Comparison of ENCODE assay signal across 9 cellular contexts in the genomic region with DNA sequence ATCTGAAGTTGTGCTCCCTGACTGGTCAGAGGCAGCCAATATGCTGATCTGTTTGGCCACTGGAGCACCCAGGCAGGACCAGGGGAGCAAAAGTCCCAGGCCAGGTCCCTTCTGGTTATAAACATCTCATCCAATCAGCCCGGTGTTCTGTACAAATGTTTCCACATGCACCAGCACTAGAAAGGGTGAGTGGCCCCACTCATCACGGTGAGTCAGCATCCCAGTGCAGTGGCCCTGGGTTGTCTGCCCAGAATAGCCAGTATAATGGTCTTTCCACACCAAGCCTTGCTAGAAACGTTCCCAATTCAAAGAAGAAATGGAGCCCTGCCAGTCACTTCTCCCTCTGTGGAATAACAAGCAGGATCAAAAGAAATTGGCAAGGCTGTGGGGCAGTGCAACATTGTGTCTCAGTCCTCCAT.
A peak's percentile ranks its signal among the peaks of the same experiment; 100 is the strongest.
DNase-seq lines count a peak whose midpoint lies in the region; ATAC-seq and TF ChIP-seq lines count a peak whose summit lies in the region.
"Had no signal": no experiment of that assay in that cellular context is flagged by ENCODE, and none has a peak within 500 bp of the region (broad histone marks: within the 10 kb centered on the region; RNA-seq: fewer than 3 reads in every experiment).

No MANE protein-coding gene starts in this region.

- H3K27me3 ChIP-seq in brain microvascular endothelial cell (replicated peaks) (no peaks in the 10 kb centered on the region), hepatocyte (no peaks in the 10 kb centered on the region), suprapubic skin (no peaks in the 10 kb centered on the region), SJCRH30 (no peaks in the 10 kb centered on the region)

- ATAC-seq in HG03108 (IDR thresholded peaks at IDR 0.05; ENCODE audit: unreplicated experiment) (no peak), mucosa of descending colon (no peak)

- no peaks in the 10 kb centered on the region for H3K4me1 ChIP-seq in hepatocyte (ENCODE audit: insufficient read depth)
- peaks cover 21% of the 10 kb centered on the region for H3K4me1 ChIP-seq in suprapubic skin
- peaks cover 7% of the 10 kb centered on the region for H3K4me1 ChIP-seq in mucosa of descending colon (ENCODE audit: low read depth)
- H3K4me1 ChIP-seq in SJCRH30: peaks cover 32% of the 10 kb centered on the region

- peak; percentile 7 for DNase-seq in HK-2 (ENCODE audit: unreplicated experiment)
- peak; percentile 67 for DNase-seq in brain microvascular endothelial cell
- DNase-seq in hepatocyte (ENCODE audit: low spot score): peak; percentile 24
- DNase-seq in substantia nigra (lab: John Stamatoyannopoulos, UW): peak in 36 of 49 donors; percentile 7 to 88 (median 50)
- no peak for DNase-seq in suprapubic skin (ENCODE audit: low spot score in 2 of 2)
- DNase-seq in mucosa of descending colon: no peak
- DNase-seq in SJCRH30: no peak
- DNase-seq: activated CD4-positive, alpha-beta memory T cell treated with anti-CD3 and anti-CD28 coated beads for 36 hours had no signal

- peak; percentile 10 for TF ChIP-seq CTCF in brain microvascular endothelial cell (IDR thresholded peaks at IDR 0.05; ENCODE audit: low read depth, low read length, missing control alignments)
- no peak for TF ChIP-seq CTCF in hepatocyte (IDR thresholded peaks at IDR 0.05; ENCODE audit: poor library complexity)
- TF ChIP-seq CTCF in suprapubic skin (IDR thresholded peaks at IDR 0.05): no peak
- no peak for TF ChIP-seq CTCF in mucosa of descending colon (IDR thresholded peaks at IDR 0.05)

- peaks cover 8% of the 10 kb centered on the region for H3K9me3 ChIP-seq in hepatocyte (ENCODE audit: low read depth)
- H3K9me3 ChIP-seq in suprapubic skin: peaks cover 6% of the 10 kb centered on the region
- peaks cover 19% of the 10 kb centered on the region for H3K9me3 ChIP-seq in mucosa of descending colon
- H3K9me3 ChIP-seq in SJCRH30 (replicated peaks): peaks cover 10% of the 10 kb centered on the region

- no peak overlapping the region for H2AFZ ChIP-seq in hepatocyte

- WGBS in hepatocyte (ENCODE audit: low lambda C conversion rate, missing lambda C conversion rate): 73% methylated on average over 3 of the region's 3 CpGs
- whole genome bisulfite sequencing in suprapubic skin: 81% methylated on average over 3 of the region's 3 CpGs

- H3K79me2 ChIP-seq in hepatocyte: no peaks in the 10 kb centered on the region

- H3K36me3 ChIP-seq in brain microvascular endothelial cell (replicated peaks) (no peaks in the 10 kb centered on the region), hepatocyte (replicated peaks; ENCODE audit: insufficient read depth, low read depth) (no peaks in the 10 kb centered on the region), suprapubic skin (no peaks in the 10 kb centered on the region), mucosa of descending colon (ENCODE audit: low read depth) (no peaks in the 10 kb centered on the region), SJCRH30 (no peaks in the 10 kb centered on the region)

- no peak overlapping the region for H3K4me2 ChIP-seq in hepatocyte

- intact Hi-C loops in mucosa of descending colon (cut with DNase I, micrococcal nuclease): no loop called here

- no peak for TF ChIP-seq EP300 in suprapubic skin (IDR thresholded peaks at IDR 0.05)

- no peak overlapping the region for H3K27ac ChIP-seq in brain microvascular endothelial cell
- no peak overlapping the region for H3K27ac ChIP-seq in hepatocyte
- H3K27ac ChIP-seq in substantia nigra (ENCODE audit: low read depth, low read length, poor library complexity, severe bottlenecking): peak overlapping the region; percentile 35
- no peak overlapping the region for H3K27ac ChIP-seq in suprapubic skin
- no peak overlapping the region for H3K27ac ChIP-seq in SJCRH30

- H4K20me1 ChIP-seq in hepatocyte (ENCODE audit: insufficient read depth, poor library complexity, severe bottlenecking): no peaks in the 10 kb centered on the region

- in situ Hi-C loops in brain microvascular endothelial cell (cut with HindIII; ENCODE audit: low pct_ligation_motif_present, low sequenced_read_pairs): no loop called here

- TF ChIP-seq POLR2A in suprapubic skin (IDR thresholded peaks at IDR 0.05): no peak

- no peaks in the 10 kb centered on the region for H3K9me2 ChIP-seq in hepatocyte (replicated peaks; ENCODE audit: insufficient read depth)

- H3K4me3 ChIP-seq in brain microvascular endothelial cell (ENCODE audit: low read depth, low read length) (no peak overlapping the region), hepatocyte (no peak overlapping the region), suprapubic skin (no peak overlapping the region), mucosa of descending colon (no peak overlapping the region), SJCRH30 (no peak overlapping the region)

Comparison
In these comparisons a context has a peak if more than half of its experiments do, and no peak if none do; other contexts are left out.
1. DNase-seq: peak in HK-2 (single experiment), brain microvascular endothelial cell (single experiment), hepatocyte (single experiment) and substantia nigra (36 of 49); none in suprapubic skin (0 of 2), mucosa of descending colon (0 of 3) and SJCRH30 (0 of 2).